13 cellular contexts compared by ENCODE assay signal in genomic region chr2:8571792-8572499, GRCh38.
DNase-seq lines count a peak whose midpoint lies in the region; ATAC-seq and TF ChIP-seq lines count a peak whose summit lies in the region.
"Had no signal": no experiment of that assay in that cellular context is flagged by ENCODE, and none has a peak within 500 bp of the region (broad histone marks: within the 10 kb centered on the region; RNA-seq: fewer than 3 reads in every experiment).

No MANE protein-coding gene starts in this region.

- TF ChIP-seq CTCF in stomach (IDR thresholded peaks at IDR 0.05): no peak

- 54 to 73% (median 72%) methylated on average over 10 of the region's 10 CpGs for WGBS in stomach, 5 donors

- TF ChIP-seq EP300 in stomach (IDR thresholded peaks at IDR 0.05): no peak

- peak; percentile 54 for DNase-seq in NCI-H2171 treated with DMSO at 0.1 percent for 48 hours (lab: John Stamatoyannopoulos, UW)
- DNase-seq in NCI-H2171 (lab: John Stamatoyannopoulos, UW): no peak
- peak; percentile 94 for DNase-seq in NCI-H69 (lab: John Stamatoyannopoulos, UW)
- DNase-seq in islet precursor cell: peak; percentile 71
- peak; percentile 16 for DNase-seq in stomach
- no peak for DNase-seq in ureter (ENCODE audit: low spot score)
- DNase-seq in SKM-1 (lab: John Stamatoyannopoulos, UW; ENCODE audit: unreplicated experiment): no peak
- DNase-seq: activated CD4-positive, alpha-beta T cell treated with anti-CD3 and anti-CD28 coated beads, Interleukin-2, amount 50 U/mL, for 4 hours; amygdala; cortex of kidney; KBM-7; lower lobe of right lung had no signal

- no peak overlapping the region for H3K27ac ChIP-seq in stomach
- H3K27ac ChIP-seq: lower lobe of right lung had no signal

- no peak for ATAC-seq in HG02642 (IDR thresholded peaks at IDR 0.05; ENCODE audit: poor library complexity, unreplicated experiment)

- peaks cover 11 to 25% (median 21%) of the 10 kb centered on the region in 4 donors for H3K4me1 ChIP-seq in stomach

- intact Hi-C loops in stomach (cut with DNase I; ENCODE audit: low total_unique reads): no loop called here

- H3K4me3 ChIP-seq in stomach: no peak overlapping the region
- H3K4me3 ChIP-seq: lower lobe of right lung had no signal

- no peaks in the 10 kb centered on the region for H3K27me3 ChIP-seq in stomach

- no peak for TF ChIP-seq POLR2A in stomach (IDR thresholded peaks at IDR 0.05)

- no peaks in the 10 kb centered on the region for H3K36me3 ChIP-seq in stomach
- H3K36me3 ChIP-seq: lower lobe of right lung had no signal

- H3K9me3 ChIP-seq in stomach: no peaks in the 10 kb centered on the region
- H3K9me3 ChIP-seq: lower lobe of right lung had no signal

Comparison
In these comparisons a context has a peak if more than half of its experiments do, and no peak if none do; other contexts are left out.
1. DNase-seq: peak in NCI-H2171 treated with DMSO at 0.1 percent for 48 hours (single experiment), NCI-H69 (single experiment), islet precursor cell (single experiment) and stomach (single experiment); none in NCI-H2171 (single experiment), ureter (single experiment) and SKM-1 (single experiment).